Comparison of ENCODE assay signal across 8 cellular contexts in genomic region chr7:100897111-100897608, GRCh38. TPM values are rescaled to one million over a fixed set of nuclear protein-coding genes. Genes with fewer than 3 reads are reported as not detected.
DNase-seq lines count a peak whose midpoint lies in the region; ATAC-seq and TF ChIP-seq lines count a peak whose summit lies in the region.

No MANE protein-coding gene starts in this region.

- H3K4me1 ChIP-seq in body of pancreas: peaks cover 45% of the 10 kb centered on the region

- H3K27me3 ChIP-seq in body of pancreas: peaks cover 0 to 18% of the 10 kb centered on the region in 2 donors

- DNase-seq in DMS 273 (lab: John Stamatoyannopoulos, UW; ENCODE audit: unreplicated experiment) (peak; percentile 81), DMS 273 treated with DMSO at 0.1 percent for 48 hours (lab: John Stamatoyannopoulos, UW) (no peak), T-helper 1 cell (peak in 3 of 5 donors; percentile 44 to 64 (median 54)), body of pancreas (peak; percentile 39 to 56 (median 49)), iris pigment epithelial cell (ENCODE audit: low read depth) (peak; percentile 11), Kasumi-1 (lab: John Stamatoyannopoulos, UW) (no peak)
- DNase-seq in stimulated activated CD4-positive, alpha-beta T cell treated with anti-CD3 and anti-CD28 coated beads, Interleukin-1b, Interleukin-23, amount 100 ng/mL, for 48 hours: peak; percentile 50

- H3K36me3 ChIP-seq in body of pancreas (replicated peaks in 1 of 2; ENCODE audit: insufficient read depth in 1 of 2, low read depth in 2 of 2): no peaks in the 10 kb centered on the region

- intact Hi-C loops in body of pancreas (cut with DNase I): no loop called here

- no peak for TF ChIP-seq POLR2A in body of pancreas (IDR thresholded peaks at IDR 0.05)

- H3K4me3 ChIP-seq in body of pancreas: no peak overlapping the region

- no peaks in the 10 kb centered on the region for H3K9me3 ChIP-seq in body of pancreas

- peak; percentile 55 for ATAC-seq in body of pancreas
- no peak for ATAC-seq in HG02884 (IDR thresholded peaks at IDR 0.05; ENCODE audit: unreplicated experiment)

- peak; percentile 62 to 78 (median 69) for TF ChIP-seq CTCF in body of pancreas (IDR thresholded peaks at IDR 0.05)

- WGBS in body of pancreas, 2 donors: 2 to 3% methylated on average over 10 to 35 of the region's 35 CpGs

- peak overlapping the region in 1 of 4 donors; percentile 19 for H3K27ac ChIP-seq in body of pancreas

RNA-seq across cellular contexts. Expression of gene ACHE, which starts 1.5 kb away (rescaled TPM):
- 1 to 10 TPM; 6.2 to 7.3 TPM for total RNA-seq in body of pancreas

RNA-seq across cellular contexts. Expression of gene UFSP1, which starts 7.6 kb away (rescaled TPM):
- total RNA-seq in body of pancreas: 1 to 10 TPM; 6.2 to 7.9 TPM

RNA-seq across cellular contexts. Expression of gene SRRT, which starts 22.3 kb away (rescaled TPM):
- total RNA-seq in body of pancreas: 10 to 100 TPM; 54.7 to 60.7 TPM

RNA-seq across cellular contexts. Expression of gene TRIP6, which starts 30.0 kb away (rescaled TPM):
- total RNA-seq in body of pancreas: 10 to 100 TPM; 34.9 to 43.6 TPM

RNA-seq across cellular contexts. Expression of gene SLC12A9, which starts 44.6 kb away (rescaled TPM):
- total RNA-seq in body of pancreas: 10 to 100 TPM; 12.7 to 38.9 TPM

Comparison
In these comparisons a context has a peak if more than half of its experiments do, and no peak if none do; other contexts are left out.
1. DNase-seq: peak in DMS 273 (single experiment), T-helper 1 cell (3 of 5), body of pancreas (4 of 4), iris pigment epithelial cell (single experiment) and stimulated activated CD4-positive, alpha-beta T cell treated with anti-CD3 and anti-CD28 coated beads, Interleukin-1b, Interleukin-23, amount 100 ng/mL, for 48 hours (single experiment); none in DMS 273 treated with DMSO at 0.1 percent for 48 hours (single experiment) and Kasumi-1 (0 of 2).